Comparison of ENCODE assay signal across 16 cellular contexts in genomic region chr17:46147167-46147749, GRCh38.
DNase-seq lines count a peak whose midpoint lies in the region; ATAC-seq and TF ChIP-seq lines count a peak whose summit lies in the region.
"Had no signal": no experiment of that assay in that cellular context is flagged by ENCODE, and none has a peak within 500 bp of the region (broad histone marks: within the 10 kb centered on the region; RNA-seq: fewer than 3 reads in every experiment).

No MANE protein-coding gene starts in this region.

- H3K27me3 ChIP-seq in SU-DHL-6 (ENCODE audit: low read length) = no peaks in the 10 kb centered on the region
- H3K27me3 ChIP-seq: testis had no signal

- H3K27me3 Mint-ChIP-seq in central memory CD8-positive, alpha-beta T cell = no peaks in the 10 kb centered on the region
- no peaks in the 10 kb centered on the region for H3K27me3 Mint-ChIP-seq in stimulated activated naive B cell treated with anti-CD40 and anti-IgM and Interleukin-4, amounts not matched to agents 10 μg/mL and 1 μg/mL and 100 μg/mL, for 72 hours

- peak; percentile 36 for DNase-seq in activated naive CD4-positive, alpha-beta T cell treated with Interleukin-2 at 50 U/mL for 16 hours
- DNase-seq in activated naive CD4-positive, alpha-beta T cell (lab: John Stamatoyannopoulos, UW) = no peak
- DNase-seq in central memory CD8-positive, alpha-beta T cell (ENCODE audit: low spot score in 2 of 2) = no peak
- no peak for DNase-seq in stimulated activated naive B cell treated with anti-CD40 and anti-IgM and Interleukin-4, amounts not matched to agents 10 μg/mL and 1 μg/mL and 100 μg/mL, for 72 hours
- no peak for DNase-seq in activated CD4-positive, CD25-positive, alpha-beta regulatory T cell (lab: John Stamatoyannopoulos, UW)
- no peak for DNase-seq in NCI-H774 (lab: John Stamatoyannopoulos, UW)
- no peak for DNase-seq in T-helper 1 cell
- DNase-seq: GF-D8, KBM-7, mucosa of descending colon, NCI-H1417 treated with DMSO at 0.1 percent for 48 hours, NCI-H226, testis had no signal

- H3K36me3 ChIP-seq in SU-DHL-6 (ENCODE audit: low read length) = no peaks in the 10 kb centered on the region

- H3K4me2 ChIP-seq in SU-DHL-6 (ENCODE audit: low read depth, low read length, poor library complexity, severe bottlenecking) = peak overlapping the region; percentile 20

- peaks cover 86% of the 10 kb centered on the region for H3K4me1 Mint-ChIP-seq in central memory CD8-positive, alpha-beta T cell
- H3K4me1 Mint-ChIP-seq in stimulated activated naive B cell treated with anti-CD40 and anti-IgM and Interleukin-4, amounts not matched to agents 10 μg/mL and 1 μg/mL and 100 μg/mL, for 72 hours = peaks cover 53 to 90% of the 10 kb centered on the region in 2 donors

- H3K9me3 ChIP-seq in SU-DHL-6 (ENCODE audit: insufficient read depth, low read length) = no peaks in the 10 kb centered on the region
- H3K9me3 ChIP-seq: mucosa of descending colon, testis had no signal

- peaks cover 94% of the 10 kb centered on the region for H3K79me2 ChIP-seq in SU-DHL-6 (ENCODE audit: insufficient read depth, low read length)

- no peak for TF ChIP-seq CTCF in SU-DHL-6 (IDR thresholded peaks at IDR 0.05; ENCODE audit: insufficient read depth, low read length, poor library complexity, severe bottlenecking)

- no peak overlapping the region for H3K9ac ChIP-seq in SU-DHL-6 (ENCODE audit: low read length)
- H3K9ac ChIP-seq: parathyroid adenoma had no signal

- peaks cover 35% of the 10 kb centered on the region for H3F3A ChIP-seq in SU-DHL-6 (ENCODE audit: insufficient read depth)

- no peak overlapping the region for H3K4me3 ChIP-seq in SU-DHL-6 (ENCODE audit: insufficient read depth, low read length, poor library complexity, severe bottlenecking)
- H3K4me3 ChIP-seq: mucosa of descending colon, testis had no signal

- H3K9me2 ChIP-seq in SU-DHL-6 (replicated peaks; ENCODE audit: insufficient read depth, low read length) = no peaks in the 10 kb centered on the region

- H4K20me1 ChIP-seq in SU-DHL-6 (ENCODE audit: low read depth, low read length) = peaks cover 24% of the 10 kb centered on the region

- peak overlapping the region; percentile 5 for H3K4me3 Mint-ChIP-seq in central memory CD8-positive, alpha-beta T cell
- peak overlapping the region; percentile 11 to 50 for H3K4me3 Mint-ChIP-seq in stimulated activated naive B cell treated with anti-CD40 and anti-IgM and Interleukin-4, amounts not matched to agents 10 μg/mL and 1 μg/mL and 100 μg/mL, for 72 hours

- H3K36me3 Mint-ChIP-seq in central memory CD8-positive, alpha-beta T cell (ENCODE audit: insufficient read depth) = peaks cover 27% of the 10 kb centered on the region
- H3K36me3 Mint-ChIP-seq in stimulated activated naive B cell treated with anti-CD40 and anti-IgM and Interleukin-4, amounts not matched to agents 10 μg/mL and 1 μg/mL and 100 μg/mL, for 72 hours = peaks cover 10 to 33% of the 10 kb centered on the region in 2 donors

- no peak overlapping the region for H2AFZ ChIP-seq in SU-DHL-6 (ENCODE audit: low read depth, low read length, severe bottlenecking)
- H2AFZ ChIP-seq: parathyroid adenoma had no signal

- H3K27ac Mint-ChIP-seq in central memory CD8-positive, alpha-beta T cell (ENCODE audit: low read depth) = peak overlapping the region; percentile 88
- peak overlapping the region; percentile 10 for H3K27ac Mint-ChIP-seq in stimulated activated naive B cell treated with anti-CD40 and anti-IgM and Interleukin-4, amounts not matched to agents 10 μg/mL and 1 μg/mL and 100 μg/mL, for 72 hours

- ATAC-seq in central memory CD8-positive, alpha-beta T cell (replicated peaks; ENCODE audit: extremely low read depth, poor library complexity, severe bottlenecking) = peak; percentile 64
- ATAC-seq in stimulated activated naive B cell treated with anti-CD40 and anti-IgM and Interleukin-4, amounts not matched to agents 10 μg/mL and 1 μg/mL and 100 μg/mL, for 72 hours (replicated peaks) = no peak
- ATAC-seq: HCT116, mucosa of descending colon had no signal

- no peaks in the 10 kb centered on the region for H3K9me3 Mint-ChIP-seq in central memory CD8-positive, alpha-beta T cell
- peaks cover 0 to 4% of the 10 kb centered on the region in 2 donors for H3K9me3 Mint-ChIP-seq in stimulated activated naive B cell treated with anti-CD40 and anti-IgM and Interleukin-4, amounts not matched to agents 10 μg/mL and 1 μg/mL and 100 μg/mL, for 72 hours

- H3K27ac ChIP-seq in SU-DHL-6 (ENCODE audit: low read depth, low read length) = peak overlapping the region; percentile 11; the same call in 1 of the 2 replicates
- H3K27ac ChIP-seq: parathyroid adenoma, testis had no signal
